ENCODE assay signal across 24 cellular contexts in the genomic region with DNA sequence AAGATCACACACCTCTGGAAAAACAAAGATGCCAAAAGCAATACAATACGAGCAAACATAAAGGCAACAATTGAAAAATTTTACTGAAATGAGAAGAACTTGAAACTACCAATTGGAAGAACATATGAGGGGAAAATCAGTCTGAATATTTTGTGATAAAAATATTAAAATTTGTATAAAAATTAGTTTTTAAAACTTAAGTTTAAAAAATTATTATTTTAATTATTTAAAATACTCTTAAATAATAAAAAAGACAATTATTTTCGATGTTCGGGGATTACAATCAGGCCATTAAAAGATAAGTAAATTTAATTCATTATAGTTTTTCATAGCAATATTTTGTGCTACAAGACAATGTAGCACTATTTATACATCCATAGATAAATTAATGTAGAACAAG.
DNase-seq lines count a peak whose midpoint lies in the region; ATAC-seq, FAIRE-seq and TF ChIP-seq lines count a peak whose summit lies in the region.
"Had no signal": no experiment of that assay in that cellular context is flagged by ENCODE, and none has a peak within 500 bp of the region (broad histone marks: within the 10 kb centered on the region; RNA-seq: fewer than 3 reads in every experiment).

No MANE protein-coding gene starts in this region.

- H3K36me3 ChIP-seq in kidney (ENCODE audit: control insufficient read depth in 1 of 2, insufficient read depth in 2 of 2, low read length in 2 of 2), result no peaks in the 10 kb centered on the region

- peaks cover 0 to 5% of the 10 kb centered on the region in 2 donors for H3K9me3 ChIP-seq in kidney (ENCODE audit: control insufficient read depth in 1 of 2, low read length in 2 of 2)

- H3K36me3 Mint-ChIP-seq in effector memory CD8-positive, alpha-beta T cell (ENCODE audit: insufficient read depth), result peaks cover 2% of the 10 kb centered on the region
- H3K36me3 Mint-ChIP-seq: CD14-positive monocyte; CD8-positive, alpha-beta memory T cell had no signal

- no peak overlapping the region for H3K27ac Mint-ChIP-seq in effector memory CD8-positive, alpha-beta T cell
- H3K27ac Mint-ChIP-seq: B cell; CD14-positive monocyte; CD4-positive, alpha-beta T cell; CD8-positive, alpha-beta memory T cell had no signal

- H3K9ac ChIP-seq in kidney (ENCODE audit: low read length in 2 of 2), result no peak overlapping the region
- H3K9ac ChIP-seq: BLaER1 treated with 17β-estradiol and CSF1 and Interleukin-3, amounts not matched to agents 10 nM and 100 nM; GM23248 had no signal

- no peaks in the 10 kb centered on the region for H3K27me3 Mint-ChIP-seq in effector memory CD8-positive, alpha-beta T cell
- H3K27me3 Mint-ChIP-seq: B cell; CD4-positive, alpha-beta T cell; CD8-positive, alpha-beta memory T cell had no signal

- TF ChIP-seq CTCF in kidney (IDR thresholded peaks at IDR 0.05; ENCODE audit: borderline replicate concordance, extremely low read depth, insufficient read depth) (no peak), RWPE1 (conservative IDR thresholded peaks at IDR 0.05; ENCODE audit: low read depth) (no peak)

- FAIRE-seq in A204.1 (lab: Jason Lieb, UNC), result peak; percentile 30
- FAIRE-seq in RCC 7860 (lab: Jason Lieb, UNC), result peak; percentile 12
- peak; percentile 72 for FAIRE-seq in endometrium (lab: Jason Lieb, UNC)
- peak; percentile 90 for FAIRE-seq in kidney (lab: Jason Lieb, UNC)
- FAIRE-seq: D721Med, GM12891, GM18507, H1 had no signal

- ATAC-seq in effector memory CD8-positive, alpha-beta T cell (replicated peaks), result no peak
- ATAC-seq in GM19324 (IDR thresholded peaks at IDR 0.05; ENCODE audit: low FRiP score, unreplicated experiment), result no peak

- H3K9me3 Mint-ChIP-seq in effector memory CD8-positive, alpha-beta T cell, result peaks cover 8 to 9% of the 10 kb centered on the region in 2 donors

- DNase-seq in RCC 7860 (ENCODE audit: low spot score) (no peak), kidney (no peak), RWPE1 (ENCODE audit: low spot score) (no peak), NCI-H2081 (lab: John Stamatoyannopoulos, UW) (no peak)
- DNase-seq in effector memory CD8-positive, alpha-beta T cell, result no peak
- DNase-seq: CD4-positive, alpha-beta T cell; CD8-positive, alpha-beta memory T cell; DMS 273 treated with DMSO at 0.1 percent for 48 hours; DMS79; EL; GF-D8; GM23248; H7; HCEC 1CT had no signal

- H3K4me3 Mint-ChIP-seq in effector memory CD8-positive, alpha-beta T cell, result no peak overlapping the region
- H3K4me3 Mint-ChIP-seq: B cell; CD14-positive monocyte; CD4-positive, alpha-beta T cell; CD8-positive, alpha-beta memory T cell had no signal

- POLR2A ChIA-PET in RWPE1 (lab: Yijun Ruan, JAX; ENCODE audit: low non-redundant PET), result no interaction called here

- no peaks in the 10 kb centered on the region for H3K4me1 Mint-ChIP-seq in effector memory CD8-positive, alpha-beta T cell (ENCODE audit: low read depth in 2 of 2)
- H3K4me1 Mint-ChIP-seq: B cell; CD14-positive monocyte; CD8-positive, alpha-beta memory T cell had no signal

- no peaks in the 10 kb centered on the region for H3K4me1 ChIP-seq in kidney (ENCODE audit: control insufficient read depth in 1 of 2, insufficient read depth in 1 of 2, low read depth in 1 of 2, low read length in 2 of 2)

- CTCF ChIA-PET in RWPE1 (lab: Yijun Ruan, JAX), result interaction anchor here (0.6 kb wide), 1 partner anchor 1809 kb away, joined by 4 read pairs; no protein-coding TSS in a partner anchor

- H3K27ac ChIP-seq in kidney (ENCODE audit: low read depth in 2 of 2, low read length in 2 of 2) (no peak overlapping the region), RWPE1 (no peak overlapping the region)
- H3K27ac ChIP-seq: GM23248 had no signal

- H3K4me3 ChIP-seq in kidney (ENCODE audit: low read length in 2 of 2), result no peak overlapping the region
- H3K4me3 ChIP-seq: BLaER1 treated with 17β-estradiol and CSF1 and Interleukin-3, amounts not matched to agents 10 nM and 100 nM; GM23248 had no signal

- intact Hi-C loops in kidney (cut with DNase I), result no loop called here
